In the genomic region with DNA sequence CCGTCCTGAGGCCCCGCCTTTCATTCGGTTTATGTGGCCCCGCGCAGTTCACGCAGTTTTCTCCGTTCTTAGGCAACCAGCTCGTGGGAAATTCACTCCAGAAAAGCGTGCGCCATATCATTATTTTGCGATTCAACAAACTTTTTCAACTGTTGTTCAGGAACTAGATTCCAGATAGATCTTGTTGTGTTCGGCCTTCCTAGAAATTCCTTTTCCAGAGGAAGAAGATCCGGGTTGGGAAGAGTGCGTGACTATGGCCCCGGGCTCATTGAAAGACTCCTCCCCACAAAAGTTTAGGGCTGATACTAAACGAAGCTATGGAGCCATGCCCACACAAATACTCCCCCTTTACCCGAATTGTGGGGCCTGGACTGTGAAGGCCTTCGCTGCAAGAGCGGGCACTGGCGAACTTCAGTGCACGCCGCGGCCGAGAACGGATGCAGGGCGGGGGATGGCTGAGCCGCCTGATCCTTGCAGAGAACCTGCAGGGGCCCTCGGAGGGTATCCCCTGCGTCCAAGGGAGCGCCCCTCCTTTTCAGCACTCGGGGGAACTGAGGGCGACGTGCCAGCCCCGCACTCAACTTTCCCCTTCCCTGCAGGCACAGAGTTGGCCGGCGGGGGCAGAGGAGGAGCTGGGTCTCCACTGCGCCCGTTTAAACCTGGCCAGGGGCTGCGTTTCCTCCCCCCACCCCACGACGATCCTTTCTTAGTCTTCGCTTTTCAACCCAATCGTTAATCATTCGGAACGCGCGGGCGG, we compare ENCODE assay signal across 9 cellular contexts. TPM values are rescaled to one million over a fixed set of nuclear protein-coding genes. Genes with fewer than 3 reads are reported as not detected.
DNase-seq lines count a peak whose midpoint lies in the region; ATAC-seq and TF ChIP-seq lines count a peak whose summit lies in the region.
"Had no signal": no experiment of that assay in that cellular context is flagged by ENCODE, and none has a peak within 500 bp of the region (broad histone marks: within the 10 kb centered on the region; RNA-seq: fewer than 3 reads in every experiment).

No MANE protein-coding gene starts in this region.

- H3K9me3 ChIP-seq in right atrium auricular region = no peaks in the 10 kb centered on the region

- H3K9me3 Mint-ChIP-seq in chondrocyte (ENCODE audit: low read depth) (no peaks in the 10 kb centered on the region), nephron progenitor cell (no peaks in the 10 kb centered on the region)

- H3K4me3 Mint-ChIP-seq in chondrocyte (ENCODE audit: unreplicated experiment) = peak overlapping the region; percentile 67
- peak overlapping the region; percentile 57 for H3K4me3 Mint-ChIP-seq in nephron progenitor cell

- peaks cover 47 to 62% of the 10 kb centered on the region in 2 donors for H3K27me3 ChIP-seq in right atrium auricular region

- no peak overlapping the region for H3K27ac ChIP-seq in right atrium auricular region
- H3K27ac ChIP-seq: KMS-11 had no signal

- DNase-seq in right atrium auricular region (ENCODE audit: low spot score) = no peak
- DNase-seq in cardiac septum (ENCODE audit: low spot score) = no peak
- DNase-seq in chondrocyte (ENCODE audit: low spot score) = no peak
- no peak for DNase-seq in nephron progenitor cell
- no peak for DNase-seq in A172 (ENCODE audit: low spot score)
- DNase-seq in NOMO-1 treated with dmso at 0.1 percent for 144 hours (lab: John Stamatoyannopoulos, UW; ENCODE audit: unreplicated experiment) = no peak
- no peak for DNase-seq in sciatic nerve (ENCODE audit: low spot score)
- DNase-seq in GM13976 (ENCODE audit: low spot score) = no peak

- H3K36me3 Mint-ChIP-seq in chondrocyte (ENCODE audit: low read depth) (peaks cover 2% of the 10 kb centered on the region), nephron progenitor cell (ENCODE audit: low read depth) (no peaks in the 10 kb centered on the region)

- intact Hi-C loops in cardiac septum (cut with DNase I) (no loop called here), sciatic nerve (cut with DNase I) (no loop called here)

- H3K27me3 Mint-ChIP-seq in chondrocyte (ENCODE audit: low read depth) (peaks cover 65% of the 10 kb centered on the region), nephron progenitor cell (ENCODE audit: low read depth, poor library complexity) (peaks cover 97% of the 10 kb centered on the region)

- H3K4me1 Mint-ChIP-seq in chondrocyte (ENCODE audit: low read depth) = peaks cover 15% of the 10 kb centered on the region
- H3K4me1 Mint-ChIP-seq in nephron progenitor cell = peaks cover 7% of the 10 kb centered on the region

- peaks cover 0 to 24% of the 10 kb centered on the region in 2 donors for H3K4me1 ChIP-seq in right atrium auricular region

- H3K36me3 ChIP-seq in right atrium auricular region = no peaks in the 10 kb centered on the region

- no peak for ATAC-seq in sciatic nerve

- in situ Hi-C loops in GM13976 (cut with MboI; ENCODE audit: low sequenced_read_pairs, unreplicated experiment) = no loop called here

- H3K4me3 ChIP-seq in right atrium auricular region = peak overlapping the region; percentile 23 to 45

- TF ChIP-seq CTCF in right atrium auricular region (IDR thresholded peaks at IDR 0.05) (no peak), chondrocyte (IDR thresholded peaks at IDR 0.05) (peak; percentile 45), nephron progenitor cell (IDR thresholded peaks at IDR 0.05) (no peak), GM13976 (IDR thresholded peaks at IDR 0.05; ENCODE audit: borderline replicate concordance, control extremely low read depth, extremely low read depth, insufficient read depth, missing control alignments) (no peak)

- H3K27ac Mint-ChIP-seq in chondrocyte (ENCODE audit: unreplicated experiment) = no peak overlapping the region
- no peak overlapping the region for H3K27ac Mint-ChIP-seq in nephron progenitor cell

RNA-seq across cellular contexts. Expression of a gene that starts 0.9 kb away (rescaled TPM):
- total RNA-seq in right atrium auricular region (not detected), cardiac septum (not detected), chondrocyte (not detected in 3 replicates), sciatic nerve (not detected)
- not detected in 2 replicates for total RNA-seq in A172 (2014; rRNA removed; shearing (Covaris generic))
